In genomic region chr10:27759483-27760281, GRCh38 we compare ENCODE assay signal across 1 cellular context.
TF ChIP-seq lines count a peak whose summit lies in the region.

No MANE protein-coding gene starts in this region.

TF ChIP-seq in IMR-90, 13 proteins besides CTCF, POLR2A, EP300 and RAD21 (continued from another document):
- TF ChIP-seq CEBPB (IDR thresholded peaks at IDR 0.05; ENCODE audit: low read depth, low read length) (no peak), RCOR1 (IDR thresholded peaks at IDR 0.05; ENCODE audit: insufficient replicate concordance, low read length) (no peak), USF2 (IDR thresholded peaks at IDR 0.05; ENCODE audit: low read depth, low read length) (no peak), ELK1 (IDR thresholded peaks at IDR 0.05; ENCODE audit: borderline replicate concordance, low read depth, low read length) (no peak), MXI1 (IDR thresholded peaks at IDR 0.05; ENCODE audit: borderline replicate concordance, low read depth, low read length) (no peak)
